2 cellular contexts compared by ENCODE assay signal in the genomic region with DNA sequence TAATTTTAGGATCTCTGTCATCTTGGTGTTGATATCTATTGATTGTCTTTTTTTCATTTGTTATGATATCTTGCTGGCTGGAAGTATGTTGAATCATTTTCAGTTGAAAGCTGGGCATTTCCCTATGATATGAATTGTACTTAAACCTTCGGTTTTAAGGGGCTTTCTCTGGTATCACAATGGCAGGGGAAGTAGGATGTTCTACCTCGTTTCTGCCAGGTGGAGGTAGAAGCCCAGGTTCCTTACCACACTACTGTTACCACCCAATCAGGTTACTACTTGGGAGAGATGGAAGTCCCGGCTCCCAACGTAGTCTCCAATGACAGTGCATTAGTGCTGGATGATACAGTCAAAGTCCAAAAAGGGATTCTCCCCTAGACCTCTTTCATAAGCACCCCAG.
TF ChIP-seq lines count a peak whose summit lies in the region.

No MANE protein-coding gene starts in this region.

TF ChIP-seq in GM23338, 12 proteins besides CTCF, POLR2A, EP300 and RAD21:
- TF ChIP-seq EZH2phosphoT487 (IDR thresholded peaks at IDR 0.05; ENCODE audit: unreplicated experiment) (no peak), JUNB (IDR thresholded peaks at IDR 0.05; ENCODE audit: unreplicated experiment) (no peak), EZH2 (IDR thresholded peaks at IDR 0.05; ENCODE audit: low read depth, unreplicated experiment) (no peak), ZNF331 (CRISPR knock-in tag; IDR thresholded peaks at IDR 0.05; ENCODE audit: low read depth) (no peak), POLR2AphosphoS5 (IDR thresholded peaks at IDR 0.05; ENCODE audit: low read depth) (no peak), ZNF114 (CRISPR knock-in tag; IDR thresholded peaks at IDR 0.05) (no peak)
- TF ChIP-seq, protein P1, sequence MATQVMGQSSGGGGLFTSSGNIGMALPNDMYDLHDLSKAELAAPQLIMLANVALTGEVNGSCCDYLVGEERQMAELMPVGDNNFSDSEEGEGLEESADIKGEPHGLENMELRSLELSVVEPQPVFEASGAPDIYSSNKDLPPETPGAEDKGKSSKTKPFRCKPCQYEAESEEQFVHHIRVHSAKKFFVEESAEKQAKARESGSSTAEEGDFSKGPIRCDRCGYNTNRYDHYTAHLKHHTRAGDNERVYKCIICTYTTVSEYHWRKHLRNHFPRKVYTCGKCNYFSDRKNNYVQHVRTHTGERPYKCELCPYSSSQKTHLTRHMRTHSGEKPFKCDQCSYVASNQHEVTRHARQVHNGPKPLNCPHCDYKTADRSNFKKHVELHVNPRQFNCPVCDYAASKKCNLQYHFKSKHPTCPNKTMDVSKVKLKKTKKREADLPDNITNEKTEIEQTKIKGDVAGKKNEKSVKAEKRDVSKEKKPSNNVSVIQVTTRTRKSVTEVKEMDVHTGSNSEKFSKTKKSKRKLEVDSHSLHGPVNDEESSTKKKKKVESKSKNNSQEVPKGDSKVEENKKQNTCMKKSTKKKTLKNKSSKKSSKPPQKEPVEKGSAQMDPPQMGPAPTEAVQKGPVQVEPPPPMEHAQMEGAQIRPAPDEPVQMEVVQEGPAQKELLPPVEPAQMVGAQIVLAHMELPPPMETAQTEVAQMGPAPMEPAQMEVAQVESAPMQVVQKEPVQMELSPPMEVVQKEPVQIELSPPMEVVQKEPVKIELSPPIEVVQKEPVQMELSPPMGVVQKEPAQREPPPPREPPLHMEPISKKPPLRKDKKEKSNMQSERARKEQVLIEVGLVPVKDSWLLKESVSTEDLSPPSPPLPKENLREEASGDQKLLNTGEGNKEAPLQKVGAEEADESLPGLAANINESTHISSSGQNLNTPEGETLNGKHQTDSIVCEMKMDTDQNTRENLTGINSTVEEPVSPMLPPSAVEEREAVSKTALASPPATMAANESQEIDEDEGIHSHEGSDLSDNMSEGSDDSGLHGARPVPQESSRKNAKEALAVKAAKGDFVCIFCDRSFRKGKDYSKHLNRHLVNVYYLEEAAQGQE (IDR thresholded peaks at IDR 0.05; ENCODE audit: unreplicated experiment) = no peak
- TF ChIP-seq, protein P2, sequence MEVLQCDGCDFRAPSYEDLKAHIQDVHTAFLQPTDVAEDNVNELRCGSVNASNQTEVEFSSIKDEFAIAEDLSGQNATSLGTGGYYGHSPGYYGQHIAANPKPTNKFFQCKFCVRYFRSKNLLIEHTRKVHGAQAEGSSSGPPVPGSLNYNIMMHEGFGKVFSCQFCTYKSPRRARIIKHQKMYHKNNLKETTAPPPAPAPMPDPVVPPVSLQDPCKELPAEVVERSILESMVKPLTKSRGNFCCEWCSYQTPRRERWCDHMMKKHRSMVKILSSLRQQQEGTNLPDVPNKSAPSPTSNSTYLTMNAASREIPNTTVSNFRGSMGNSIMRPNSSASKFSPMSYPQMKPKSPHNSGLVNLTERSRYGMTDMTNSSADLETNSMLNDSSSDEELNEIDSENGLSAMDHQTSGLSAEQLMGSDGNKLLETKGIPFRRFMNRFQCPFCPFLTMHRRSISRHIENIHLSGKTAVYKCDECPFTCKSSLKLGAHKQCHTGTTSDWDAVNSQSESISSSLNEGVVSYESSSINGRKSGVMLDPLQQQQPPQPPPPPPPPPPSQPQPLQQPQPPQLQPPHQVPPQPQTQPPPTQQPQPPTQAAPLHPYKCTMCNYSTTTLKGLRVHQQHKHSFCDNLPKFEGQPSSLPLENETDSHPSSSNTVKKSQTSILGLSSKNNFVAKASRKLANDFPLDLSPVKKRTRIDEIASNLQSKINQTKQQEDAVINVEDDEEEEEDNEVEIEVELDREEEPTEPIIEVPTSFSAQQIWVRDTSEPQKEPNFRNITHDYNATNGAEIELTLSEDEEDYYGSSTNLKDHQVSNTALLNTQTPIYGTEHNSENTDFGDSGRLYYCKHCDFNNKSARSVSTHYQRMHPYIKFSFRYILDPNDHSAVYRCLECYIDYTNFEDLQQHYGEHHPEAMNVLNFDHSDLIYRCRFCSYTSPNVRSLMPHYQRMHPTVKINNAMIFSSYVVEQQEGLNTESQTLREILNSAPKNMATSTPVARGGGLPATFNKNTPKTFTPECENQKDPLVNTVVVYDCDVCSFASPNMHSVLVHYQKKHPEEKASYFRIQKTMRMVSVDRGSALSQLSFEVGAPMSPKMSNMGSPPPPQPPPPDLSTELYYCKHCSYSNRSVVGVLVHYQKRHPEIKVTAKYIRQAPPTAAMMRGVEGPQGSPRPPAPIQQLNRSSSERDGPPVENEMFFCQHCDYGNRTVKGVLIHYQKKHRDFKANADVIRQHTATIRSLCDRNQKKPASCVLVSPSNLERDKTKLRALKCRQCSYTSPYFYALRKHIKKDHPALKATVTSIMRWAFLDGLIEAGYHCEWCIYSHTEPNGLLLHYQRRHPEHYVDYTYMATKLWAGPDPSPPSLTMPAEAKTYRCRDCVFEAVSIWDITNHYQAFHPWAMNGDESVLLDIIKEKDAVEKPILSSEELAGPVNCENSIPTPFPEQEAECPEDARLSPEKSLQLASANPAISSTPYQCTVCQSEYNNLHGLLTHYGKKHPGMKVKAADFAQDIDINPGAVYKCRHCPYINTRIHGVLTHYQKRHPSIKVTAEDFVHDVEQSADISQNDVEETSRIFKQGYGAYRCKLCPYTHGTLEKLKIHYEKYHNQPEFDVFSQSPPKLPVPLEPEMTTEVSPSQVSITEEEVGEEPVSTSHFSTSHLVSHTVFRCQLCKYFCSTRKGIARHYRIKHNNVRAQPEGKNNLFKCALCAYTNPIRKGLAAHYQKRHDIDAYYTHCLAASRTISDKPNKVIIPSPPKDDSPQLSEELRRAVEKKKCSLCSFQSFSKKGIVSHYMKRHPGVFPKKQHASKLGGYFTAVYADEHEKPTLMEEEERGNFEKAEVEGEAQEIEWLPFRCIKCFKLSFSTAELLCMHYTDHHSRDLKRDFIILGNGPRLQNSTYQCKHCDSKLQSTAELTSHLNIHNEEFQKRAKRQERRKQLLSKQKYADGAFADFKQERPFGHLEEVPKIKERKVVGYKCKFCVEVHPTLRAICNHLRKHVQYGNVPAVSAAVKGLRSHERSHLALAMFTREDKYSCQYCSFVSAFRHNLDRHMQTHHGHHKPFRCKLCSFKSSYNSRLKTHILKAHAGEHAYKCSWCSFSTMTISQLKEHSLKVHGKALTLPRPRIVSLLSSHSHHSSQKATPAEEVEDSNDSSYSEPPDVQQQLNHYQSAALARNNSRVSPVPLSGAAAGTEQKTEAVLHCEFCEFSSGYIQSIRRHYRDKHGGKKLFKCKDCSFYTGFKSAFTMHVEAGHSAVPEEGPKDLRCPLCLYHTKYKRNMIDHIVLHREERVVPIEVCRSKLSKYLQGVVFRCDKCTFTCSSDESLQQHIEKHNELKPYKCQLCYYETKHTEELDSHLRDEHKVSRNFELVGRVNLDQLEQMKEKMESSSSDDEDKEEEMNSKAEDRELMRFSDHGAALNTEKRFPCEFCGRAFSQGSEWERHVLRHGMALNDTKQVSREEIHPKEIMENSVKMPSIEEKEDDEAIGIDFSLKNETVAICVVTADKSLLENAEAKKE (CRISPR knock-in tag; IDR thresholded peaks at IDR 0.05) = no peak

TF ChIP-seq in GM12878, 131 proteins besides CTCF, POLR2A, EP300 and RAD21:
- TF ChIP-seq KAT2A (conservative IDR thresholded peaks at IDR 0.05; ENCODE audit: control insufficient read depth, low read depth, low read length) = no peak
